ENCODE assay signal across 8 cellular contexts in genomic region chr20:36950432-36951197, GRCh38. TPM values are rescaled to one million over a fixed set of nuclear protein-coding genes. Genes with fewer than 3 reads are reported as not detected.
A peak's percentile ranks its signal among the peaks of the same experiment; 100 is the strongest.
DNase-seq lines count a peak whose midpoint lies in the region; ATAC-seq and TF ChIP-seq lines count a peak whose summit lies in the region.

No MANE protein-coding gene starts in this region.

- peak overlapping the region; percentile 72 to 85 for H3K27ac ChIP-seq in ovary

- no peaks in the 10 kb centered on the region for H3K9me3 ChIP-seq in MG63
- no peaks in the 10 kb centered on the region for H3K9me3 ChIP-seq in ovary

- WGBS in ovary, 3 donors: 1 to 2% (median 2%) methylated on average over 24 of the region's 24 CpGs

- DNase-seq in stimulated activated CD4-positive, alpha-beta T cell treated with anti-CD3 and anti-CD28 coated beads, Interleukin-4, amount 100 ng/mL, for 24 hours: peak; percentile 30
- DNase-seq in stimulated activated CD4-positive, alpha-beta T cell treated with anti-CD3 and anti-CD28 coated beads, Interleukin-1b, Interleukin-23, amount 100 ng/mL, for 48 hours: no peak
- DNase-seq in MG63 (peak; percentile 33), germinal center (ENCODE audit: low spot score) (peak; percentile 25), ovary (peak in 2 of 5 donors; percentile 29 to 59), kidney glomerular epithelial cell (lab: John Stamatoyannopoulos, UW) (no peak)
- peak; percentile 15 for DNase-seq in activated T-helper 9 cell treated with anti-CD3 and anti-CD28 coated beads, Interleukin-2, amount 50 U/mL, for 16 hours (ENCODE audit: low read depth)

- peaks cover 14% of the 10 kb centered on the region for H3K4me1 ChIP-seq in ovary (ENCODE audit: insufficient read depth)

- TF ChIP-seq EP300 in ovary (IDR thresholded peaks at IDR 0.05): no peak

- TF ChIP-seq CTCF in ovary (IDR thresholded peaks at IDR 0.05): no peak

- ATAC-seq in activated CD4-positive, CD25-positive, alpha-beta regulatory T cell treated with anti-CD3 and anti-CD28 coated beads, Interleukin-2, amount 50 U/mL, for 24 hours: no peak

- peak overlapping the region; percentile 77 for H3K4me3 ChIP-seq in MG63
- H3K4me3 ChIP-seq in ovary: peak overlapping the region; percentile 68

- no peaks in the 10 kb centered on the region for H3K27me3 ChIP-seq in MG63
- no peaks in the 10 kb centered on the region for H3K27me3 ChIP-seq in ovary

- peak; percentile 19 for TF ChIP-seq POLR2A in ovary (IDR thresholded peaks at IDR 0.05)

- intact Hi-C loops in ovary (cut with DNase I): no loop called here

- H3K36me3 ChIP-seq in MG63: no peaks in the 10 kb centered on the region
- H3K36me3 ChIP-seq in ovary: no peaks in the 10 kb centered on the region

RNA-seq across cellular contexts. Expression of gene SAMHD1, which starts 0.9 kb away (rescaled TPM):
- total RNA-seq in MG63 (2014; rRNA removed; shearing (Covaris generic); ENCODE audit: low replicate concordance): 13.6 and 26.3 TPM in 2 replicates
- total RNA-seq in ovary: 100 to 1,000 TPM in 4 of 7 donors, 10 to 100 TPM in 3; 25.4 to 161 (median 103) TPM
- polyA plus RNA-seq in ovary: 100 to 1,000 TPM in 1 of 2 donors, 10 to 100 TPM in 1; 43.7 to 184 TPM

Comparison
In these comparisons a context has a peak if more than half of its experiments do, and no peak if none do; other contexts are left out.
1. DNase-seq: peak in stimulated activated CD4-positive, alpha-beta T cell treated with anti-CD3 and anti-CD28 coated beads, Interleukin-4, amount 100 ng/mL, for 24 hours (single experiment), MG63 (single experiment), activated T-helper 9 cell treated with anti-CD3 and anti-CD28 coated beads, Interleukin-2, amount 50 U/mL, for 16 hours (single experiment) and germinal center (single experiment); none in stimulated activated CD4-positive, alpha-beta T cell treated with anti-CD3 and anti-CD28 coated beads, Interleukin-1b, Interleukin-23, amount 100 ng/mL, for 48 hours (single experiment) and kidney glomerular epithelial cell (single experiment).